Comparison of ENCODE assay signal across 1 cellular context in genomic region chr2:99278793-99279291, GRCh38.
TF ChIP-seq lines count a peak whose summit lies in the region.

No MANE protein-coding gene starts in this region.

TF ChIP-seq in HepG2, 621 proteins besides CTCF, POLR2A, EP300 and RAD21 (continued from another document and continues in another):
- peak; percentile 45; the same call in 1 of the 2 replicates for TF ChIP-seq ZNF788 (CRISPR knock-in tag; IDR thresholded peaks at IDR 0.05; ENCODE audit: borderline replicate concordance)
- TF ChIP-seq ETS1 (CRISPR knock-in tag; IDR thresholded peaks at IDR 0.05), result no peak
- no peak for TF ChIP-seq ZBTB20 (CRISPR knock-in tag; IDR thresholded peaks at IDR 0.05; ENCODE audit: borderline replicate concordance, low read depth)
- no peak; the same call in 1 of the 2 replicates for TF ChIP-seq ATF6 (CRISPR knock-in tag; conservative IDR thresholded peaks at IDR 0.05)
- peak; percentile 96 for TF ChIP-seq TCF7 (IDR thresholded peaks at IDR 0.05; ENCODE audit: low read depth)
- TF ChIP-seq PREB (CRISPR knock-in tag; IDR thresholded peaks at IDR 0.05), result no peak
- TF ChIP-seq ZNF605 (CRISPR knock-in tag; IDR thresholded peaks at IDR 0.05), result peak; percentile 4; the same call in 1 of the 2 replicates
- no peak for TF ChIP-seq BRD4 (CRISPR knock-in tag; IDR thresholded peaks at IDR 0.05)
- no peak for TF ChIP-seq THAP8 (CRISPR knock-in tag; IDR thresholded peaks at IDR 0.05; ENCODE audit: borderline replicate concordance)
- peak; percentile 33; the same call in 1 of the 2 replicates for TF ChIP-seq RFX3 (CRISPR knock-in tag; IDR thresholded peaks at IDR 0.05)
- TF ChIP-seq ZNF7 (CRISPR knock-in tag; IDR thresholded peaks at IDR 0.05), result no peak
- TF ChIP-seq CENPX (CRISPR knock-in tag; IDR thresholded peaks at IDR 0.05), result no peak
- TF ChIP-seq ZNF207 (IDR thresholded peaks at IDR 0.05; ENCODE audit: borderline replicate concordance), result no peak
- no peak for TF ChIP-seq ZNF33A (CRISPR knock-in tag; IDR thresholded peaks at IDR 0.05; ENCODE audit: borderline replicate concordance)
- no peak for TF ChIP-seq ZNF256 (CRISPR knock-in tag; conservative IDR thresholded peaks at IDR 0.05)
- no peak for TF ChIP-seq GZF1 (CRISPR knock-in tag; IDR thresholded peaks at IDR 0.05)
- TF ChIP-seq MAFF (IDR thresholded peaks at IDR 0.05; ENCODE audit: low read depth, low read length), result no peak
- TF ChIP-seq ZIK1 (CRISPR knock-in tag; IDR thresholded peaks at IDR 0.05; ENCODE audit: borderline replicate concordance, low read depth), result no peak
- no peak for TF ChIP-seq ZZZ3 (CRISPR knock-in tag; IDR thresholded peaks at IDR 0.05; ENCODE audit: borderline replicate concordance)
- TF ChIP-seq DNMT3B (CRISPR knock-in tag; conservative IDR thresholded peaks at IDR 0.05), result peak; percentile 88; the same call in 1 of the 2 replicates
- TF ChIP-seq MXD4 (CRISPR knock-in tag; IDR thresholded peaks at IDR 0.05), result peak; percentile 32; the same call in 1 of the 2 replicates
- no peak for TF ChIP-seq NRL (CRISPR knock-in tag; IDR thresholded peaks at IDR 0.05; ENCODE audit: borderline replicate concordance)
- TF ChIP-seq ZNF367 (CRISPR knock-in tag; IDR thresholded peaks at IDR 0.05; ENCODE audit: borderline replicate concordance), result no peak
- TF ChIP-seq HOMEZ (CRISPR knock-in tag; IDR thresholded peaks at IDR 0.05; ENCODE audit: low read depth), result peak; percentile 83
- no peak for TF ChIP-seq RFX1 (IDR thresholded peaks at IDR 0.05)
- TF ChIP-seq MXI1 (IDR thresholded peaks at IDR 0.05; ENCODE audit: borderline replicate concordance, low read depth, low read length), result no peak
- no peak for TF ChIP-seq ZNF567 (CRISPR knock-in tag; IDR thresholded peaks at IDR 0.05; ENCODE audit: borderline replicate concordance)
- no peak for TF ChIP-seq TRIM22 (IDR thresholded peaks at IDR 0.05)
- no peak for TF ChIP-seq ZNF570 (CRISPR knock-in tag; IDR thresholded peaks at IDR 0.05; ENCODE audit: borderline replicate concordance)
- no peak for TF ChIP-seq REPIN1 (CRISPR knock-in tag; IDR thresholded peaks at IDR 0.05; ENCODE audit: borderline replicate concordance, low read depth)
- TF ChIP-seq TCF12 (IDR thresholded peaks at IDR 0.05), result no peak
- 0 out of 2 replicates have a peak, but pooled peaks have one; percentile 53 for TF ChIP-seq TCF12 (CRISPR knock-in tag; IDR thresholded peaks at IDR 0.05)
- no peak; the same call in 1 of the 2 replicates for TF ChIP-seq JUNB (CRISPR knock-in tag; IDR thresholded peaks at IDR 0.05; ENCODE audit: borderline replicate concordance)
- peak; percentile 45; the same call in 1 of the 2 replicates for TF ChIP-seq CBX5 (CRISPR knock-in tag; IDR thresholded peaks at IDR 0.05; ENCODE audit: borderline replicate concordance)
- TF ChIP-seq HNRNPLL (IDR thresholded peaks at IDR 0.05; ENCODE audit: low read depth, low read length, poor library complexity, severe bottlenecking), result no peak
- TF ChIP-seq ZNF558 (CRISPR knock-in tag; IDR thresholded peaks at IDR 0.05; ENCODE audit: borderline replicate concordance), result no peak
- TF ChIP-seq ZNF781 (CRISPR knock-in tag; IDR thresholded peaks at IDR 0.05; ENCODE audit: borderline replicate concordance, not compliant biosample characterization), result no peak
- 0 out of 2 replicates have a peak, but pooled peaks have one; percentile 44 for TF ChIP-seq CC2D1A (CRISPR knock-in tag; IDR thresholded peaks at IDR 0.05)
- no peak for TF ChIP-seq ZNF513 (CRISPR knock-in tag; conservative IDR thresholded peaks at IDR 0.05)
- peak; percentile 97 for TF ChIP-seq TARDBP (CRISPR knock-in tag; IDR thresholded peaks at IDR 0.05)
- peak; percentile 34; the same call in 1 of the 2 replicates for TF ChIP-seq SRF (IDR thresholded peaks at IDR 0.05; ENCODE audit: low read depth, low read length)
- peak; percentile 97 for TF ChIP-seq ARID3A (IDR thresholded peaks at IDR 0.05; ENCODE audit: low read depth, low read length)
- no peak for TF ChIP-seq MAF1 (CRISPR knock-in tag; IDR thresholded peaks at IDR 0.05; ENCODE audit: borderline replicate concordance)
- TF ChIP-seq MIER3 (CRISPR knock-in tag; IDR thresholded peaks at IDR 0.05; ENCODE audit: borderline replicate concordance), result peak; percentile 93
- TF ChIP-seq CREM (IDR thresholded peaks at IDR 0.05), result peak; percentile 89
- no peak for TF ChIP-seq CREM (CRISPR knock-in tag; IDR thresholded peaks at IDR 0.05)
- TF ChIP-seq TRIM24 (CRISPR knock-in tag; IDR thresholded peaks at IDR 0.05), result no peak
- 0 out of 2 replicates have a peak, but pooled peaks have one; percentile 60 for TF ChIP-seq HNF1B (CRISPR knock-in tag; IDR thresholded peaks at IDR 0.05)
- TF ChIP-seq MAZ (IDR thresholded peaks at IDR 0.05; ENCODE audit: borderline replicate concordance, low read depth, low read length), result no peak
- 0 out of 2 replicates have a peak, but pooled peaks have one; percentile 71 for TF ChIP-seq MAZ (CRISPR knock-in tag; IDR thresholded peaks at IDR 0.05; ENCODE audit: low read depth)
- TF ChIP-seq ZNF839 (CRISPR knock-in tag; IDR thresholded peaks at IDR 0.05; ENCODE audit: borderline replicate concordance), result no peak
- no peak for TF ChIP-seq ZNF225 (CRISPR knock-in tag; IDR thresholded peaks at IDR 0.05)
- peak; percentile 60 for TF ChIP-seq XRCC5 (optimal IDR thresholded peaks at IDR 0.05; ENCODE audit: low read length)
- TF ChIP-seq ZBTB26 (CRISPR knock-in tag; IDR thresholded peaks at IDR 0.05; ENCODE audit: borderline replicate concordance), result no peak
- peak; percentile 76; the same call in 1 of the 2 replicates for TF ChIP-seq ZNF782 (CRISPR knock-in tag; IDR thresholded peaks at IDR 0.05; ENCODE audit: borderline replicate concordance)
- no peak; the same call in 1 of the 2 replicates for TF ChIP-seq ZNF3 (CRISPR knock-in tag; IDR thresholded peaks at IDR 0.05)
- TF ChIP-seq ZFY (CRISPR knock-in tag; IDR thresholded peaks at IDR 0.05), result no peak
